10 cellular contexts compared by ENCODE assay signal in genomic region chr4:188976644-188977115, GRCh38.
DNase-seq lines count a peak whose midpoint lies in the region; ATAC-seq, FAIRE-seq and TF ChIP-seq lines count a peak whose summit lies in the region.
"Had no signal": no experiment of that assay in that cellular context is flagged by ENCODE, and none has a peak within 500 bp of the region (broad histone marks: within the 10 kb centered on the region; RNA-seq: fewer than 3 reads in every experiment).

No MANE protein-coding gene starts in this region.

- FAIRE-seq in GM12891 (lab: Jason Lieb, UNC) = no peak
- FAIRE-seq: G401.6 had no signal

- H3K27ac Mint-ChIP-seq in activated naive CD8-positive, alpha-beta T cell treated with anti-CD3 and anti-CD28 coated beads for 36 hours = no peak overlapping the region
- H3K27ac Mint-ChIP-seq in activated CD4-positive, alpha-beta T cell treated with anti-CD3 and anti-CD28 coated beads, Interleukin-2, amount 10 ng/mL, durations not matched to agents 7 days and 5 days = no peak overlapping the region

- no peak for TF ChIP-seq POLR2A in GM12891 (IDR thresholded peaks at IDR 0.05; ENCODE audit: low read depth, low read length)

- H3K4me3 Mint-ChIP-seq in activated naive CD8-positive, alpha-beta T cell treated with anti-CD3 and anti-CD28 coated beads for 36 hours = no peak overlapping the region
- H3K4me3 Mint-ChIP-seq in activated CD4-positive, alpha-beta T cell treated with anti-CD3 and anti-CD28 coated beads, Interleukin-2, amount 10 ng/mL, durations not matched to agents 7 days and 5 days = no peak overlapping the region

- H3K9ac ChIP-seq in adipocyte (ENCODE audit: low read length) = no peak overlapping the region

- no peak for ATAC-seq in GM18861 (IDR thresholded peaks at IDR 0.05; ENCODE audit: unreplicated experiment)
- ATAC-seq: HCT116 had no signal

- no peaks in the 10 kb centered on the region for H3K9me3 ChIP-seq in adipocyte (ENCODE audit: control insufficient read depth, low read length)

- peak overlapping the region; percentile 21; the same call in 1 of the 2 replicates for H3K27ac ChIP-seq in C4-2B

- no peaks in the 10 kb centered on the region for H3K36me3 ChIP-seq in adipocyte (ENCODE audit: control insufficient read depth, insufficient read depth, low read length, severe bottlenecking)

- H3K36me3 Mint-ChIP-seq in activated naive CD8-positive, alpha-beta T cell treated with anti-CD3 and anti-CD28 coated beads for 36 hours = no peaks in the 10 kb centered on the region
- H3K36me3 Mint-ChIP-seq in activated CD4-positive, alpha-beta T cell treated with anti-CD3 and anti-CD28 coated beads, Interleukin-2, amount 10 ng/mL, durations not matched to agents 7 days and 5 days (ENCODE audit: low read depth) = no peaks in the 10 kb centered on the region

- H3K27me3 Mint-ChIP-seq in activated naive CD8-positive, alpha-beta T cell treated with anti-CD3 and anti-CD28 coated beads for 36 hours = no peaks in the 10 kb centered on the region
- H3K27me3 Mint-ChIP-seq in activated CD4-positive, alpha-beta T cell treated with anti-CD3 and anti-CD28 coated beads, Interleukin-2, amount 10 ng/mL, durations not matched to agents 7 days and 5 days = no peaks in the 10 kb centered on the region

- DNase-seq in NCI-H1092 (lab: John Stamatoyannopoulos, UW) (peak; percentile 69), adipocyte (ENCODE audit: low read depth) (peak; percentile 80), kidney glomerular epithelial cell (lab: John Stamatoyannopoulos, UW) (peak; percentile 50), GM12891 (ENCODE audit: insufficient read length, low spot score) (no peak)
- DNase-seq in activated naive CD8-positive, alpha-beta T cell treated with anti-CD3 and anti-CD28 coated beads for 36 hours = no peak
- DNase-seq in activated CD4-positive, alpha-beta T cell treated with anti-CD3 and anti-CD28 coated beads, Interleukin-2, amount 10 ng/mL, durations not matched to agents 7 days and 5 days = no peak

- no peaks in the 10 kb centered on the region for H3K4me1 Mint-ChIP-seq in activated naive CD8-positive, alpha-beta T cell treated with anti-CD3 and anti-CD28 coated beads for 36 hours
- no peaks in the 10 kb centered on the region for H3K4me1 Mint-ChIP-seq in activated CD4-positive, alpha-beta T cell treated with anti-CD3 and anti-CD28 coated beads, Interleukin-2, amount 10 ng/mL, durations not matched to agents 7 days and 5 days

- POLR2A ChIA-PET in activated CD4-positive, alpha-beta T cell treated with anti-CD3 and anti-CD28 coated beads, Interleukin-2, amount 10 ng/mL, durations not matched to agents 7 days and 5 days (lab: Charles Lee) = no interaction called here

- CTCF ChIA-PET in activated CD4-positive, alpha-beta T cell treated with anti-CD3 and anti-CD28 coated beads, Interleukin-2, amount 10 ng/mL, durations not matched to agents 7 days and 5 days (lab: Charles Lee) = no interaction called here

- H3K4me1 ChIP-seq in adipocyte (ENCODE audit: control insufficient read depth, insufficient read depth, low read length) = peaks cover 10% of the 10 kb centered on the region

- H3K9me3 Mint-ChIP-seq in activated naive CD8-positive, alpha-beta T cell treated with anti-CD3 and anti-CD28 coated beads for 36 hours = peaks cover 2% of the 10 kb centered on the region
- H3K9me3 Mint-ChIP-seq in activated CD4-positive, alpha-beta T cell treated with anti-CD3 and anti-CD28 coated beads, Interleukin-2, amount 10 ng/mL, durations not matched to agents 7 days and 5 days = peaks cover 5% of the 10 kb centered on the region

- no peaks in the 10 kb centered on the region for H3K27me3 ChIP-seq in adipocyte (replicated peaks; ENCODE audit: control insufficient read depth, insufficient read depth, low read length)

- H3K4me3 ChIP-seq in adipocyte (ENCODE audit: low read length) = peak overlapping the region; percentile 5

- TF ChIP-seq CTCF in C4-2B (conservative IDR thresholded peaks at IDR 0.05) = no peak

TF ChIP-seq in GM12891, 5 proteins besides CTCF, POLR2A, EP300 and RAD21:
- no peak for TF ChIP-seq POU2F2 (IDR thresholded peaks at IDR 0.05; ENCODE audit: low read depth, low read length)
TF ChIP-seq in GM12891: peak in this region for 0.

Comparison
In these comparisons a context has a peak if more than half of its experiments do, and no peak if none do; other contexts are left out.
1. DNase-seq: peak in NCI-H1092 (single experiment), adipocyte (single experiment) and kidney glomerular epithelial cell (single experiment); none in activated naive CD8-positive, alpha-beta T cell treated with anti-CD3 and anti-CD28 coated beads for 36 hours (single experiment), activated CD4-positive, alpha-beta T cell treated with anti-CD3 and anti-CD28 coated beads, Interleukin-2, amount 10 ng/mL, durations not matched to agents 7 days and 5 days (single experiment) and GM12891 (single experiment).